In the genomic region with DNA sequence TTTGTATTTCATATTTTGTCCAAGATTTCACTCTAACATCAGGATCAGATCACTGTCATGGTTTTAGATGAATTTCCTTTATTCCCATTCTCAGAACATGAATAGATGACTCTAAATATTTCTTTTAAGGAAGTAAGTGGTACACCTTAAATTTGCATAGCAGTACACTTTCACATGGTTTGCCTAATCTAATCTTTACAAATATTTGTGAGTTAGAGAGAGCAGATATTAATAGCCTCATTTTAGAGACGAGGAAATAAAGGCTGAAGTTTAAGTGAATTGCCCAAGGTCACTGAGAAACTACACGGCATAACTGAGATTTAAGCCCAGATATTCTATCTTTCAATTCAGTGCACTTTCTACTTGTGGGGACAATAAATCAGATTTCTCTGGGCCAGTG, we compare ENCODE assay signal across 24 cellular contexts. TPM values are rescaled to one million over a fixed set of nuclear protein-coding genes. Genes with fewer than 3 reads are reported as not detected.
"Had no signal": no experiment of that assay in that cellular context is flagged by ENCODE, and none has a peak within 500 bp of the region (broad histone marks: within the 10 kb centered on the region; RNA-seq: fewer than 3 reads in every experiment).

No MANE protein-coding gene starts in this region.

- DNase-seq: IMR-90, Kasumi-1, KG1, MM.1S, NCI-H1092 treated with DMSO at 0.1 percent for 48 hours, NCI-H1436, NCI-H1930, NCI-H2081, NCI-H2107, NCI-H2171, NCI-H226, NCI-H446, NCI-H510A, NCI-H524 treated with DMSO at 0.1 percent for 48 hours, NCI-H69, NCI-H774, Right ventricle myocardium superior, RPMI8226, SIG-M5 had no signal

- ATAC-seq: HepG2 had no signal

- H3K4me1 ChIP-seq: SJSA1 had no signal

- H3K27me3 ChIP-seq: SJSA1 had no signal

- FAIRE-seq: HepG2, RCC 7860 had no signal

- H3K4me3 ChIP-seq: SJSA1, SK-N-MC had no signal

- H3K9me3 ChIP-seq: SJSA1 had no signal

- H3K36me3 ChIP-seq: SJSA1 had no signal

- H3K27ac ChIP-seq: SJSA1, SK-N-MC had no signal

RNA-seq across cellular contexts. Expression of a gene that starts 14.2 kb away (rescaled TPM):
- polyA plus RNA-seq: IMR-90 had no signal

RNA-seq across cellular contexts. Expression of a gene that starts 18.7 kb away (rescaled TPM):
- total RNA-seq: HT1080 had no signal
